1 cellular context compared by ENCODE assay signal in the genomic region with DNA sequence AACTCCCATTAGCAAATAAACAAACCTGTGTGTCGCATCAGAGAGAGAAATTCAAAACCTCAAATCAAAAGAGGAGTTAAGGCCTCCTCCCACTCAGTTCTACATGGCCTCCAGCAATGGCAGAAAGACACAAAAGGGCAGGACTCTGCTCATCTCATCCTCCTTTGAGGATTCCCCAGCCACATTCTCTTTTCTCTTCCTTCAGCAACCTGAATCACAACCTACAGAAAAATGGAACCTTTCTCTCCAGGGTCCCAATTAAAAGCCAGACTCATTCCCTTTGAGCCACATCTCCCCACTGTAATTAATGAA.
TF ChIP-seq lines count a peak whose summit lies in the region.

No MANE protein-coding gene starts in this region.

TF ChIP-seq in HepG2, 621 proteins besides CTCF, POLR2A, EP300 and RAD21 (continued from another document):
- TF ChIP-seq, protein P1, sequence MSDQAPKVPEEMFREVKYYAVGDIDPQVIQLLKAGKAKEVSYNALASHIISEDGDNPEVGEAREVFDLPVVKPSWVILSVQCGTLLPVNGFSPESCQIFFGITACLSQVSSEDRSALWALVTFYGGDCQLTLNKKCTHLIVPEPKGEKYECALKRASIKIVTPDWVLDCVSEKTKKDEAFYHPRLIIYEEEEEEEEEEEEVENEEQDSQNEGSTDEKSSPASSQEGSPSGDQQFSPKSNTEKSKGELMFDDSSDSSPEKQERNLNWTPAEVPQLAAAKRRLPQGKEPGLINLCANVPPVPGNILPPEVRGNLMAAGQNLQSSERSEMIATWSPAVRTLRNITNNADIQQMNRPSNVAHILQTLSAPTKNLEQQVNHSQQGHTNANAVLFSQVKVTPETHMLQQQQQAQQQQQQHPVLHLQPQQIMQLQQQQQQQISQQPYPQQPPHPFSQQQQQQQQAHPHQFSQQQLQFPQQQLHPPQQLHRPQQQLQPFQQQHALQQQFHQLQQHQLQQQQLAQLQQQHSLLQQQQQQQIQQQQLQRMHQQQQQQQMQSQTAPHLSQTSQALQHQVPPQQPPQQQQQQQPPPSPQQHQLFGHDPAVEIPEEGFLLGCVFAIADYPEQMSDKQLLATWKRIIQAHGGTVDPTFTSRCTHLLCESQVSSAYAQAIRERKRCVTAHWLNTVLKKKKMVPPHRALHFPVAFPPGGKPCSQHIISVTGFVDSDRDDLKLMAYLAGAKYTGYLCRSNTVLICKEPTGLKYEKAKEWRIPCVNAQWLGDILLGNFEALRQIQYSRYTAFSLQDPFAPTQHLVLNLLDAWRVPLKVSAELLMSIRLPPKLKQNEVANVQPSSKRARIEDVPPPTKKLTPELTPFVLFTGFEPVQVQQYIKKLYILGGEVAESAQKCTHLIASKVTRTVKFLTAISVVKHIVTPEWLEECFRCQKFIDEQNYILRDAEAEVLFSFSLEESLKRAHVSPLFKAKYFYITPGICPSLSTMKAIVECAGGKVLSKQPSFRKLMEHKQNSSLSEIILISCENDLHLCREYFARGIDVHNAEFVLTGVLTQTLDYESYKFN (CRISPR knock-in tag; conservative IDR thresholded peaks at IDR 0.05) = no peak
